In genomic region chr6:43016166-43016915, GRCh38 we compare ENCODE assay signal across 1 cellular context.
TF ChIP-seq lines count a peak whose summit lies in the region.

No MANE protein-coding gene starts in this region.

TF ChIP-seq in GM12878, 131 proteins besides CTCF, POLR2A, EP300 and RAD21:
- TF ChIP-seq DPF2 (IDR thresholded peaks at IDR 0.05), result no peak
- TF ChIP-seq CBX5 (IDR thresholded peaks at IDR 0.05; ENCODE audit: low read depth), result no peak
- no peak for TF ChIP-seq JUNB (IDR thresholded peaks at IDR 0.05)
- no peak for TF ChIP-seq BCL3 (IDR thresholded peaks at IDR 0.05; ENCODE audit: borderline replicate concordance, insufficient read depth, low read depth, low read length, poor library complexity, severe bottlenecking)
- no peak for TF ChIP-seq NRF1 (conservative IDR thresholded peaks at IDR 0.05; ENCODE audit: low read depth, low read length)
- TF ChIP-seq POLR2AphosphoS2 (IDR thresholded peaks at IDR 0.05; ENCODE audit: low read depth, low read length), result no peak
- TF ChIP-seq PML (IDR thresholded peaks at IDR 0.05; ENCODE audit: low read length), result no peak
- TF ChIP-seq TCF12 (IDR thresholded peaks at IDR 0.05; ENCODE audit: low read depth, low read length), result no peak
- TF ChIP-seq NR2C1 (IDR thresholded peaks at IDR 0.05), result no peak
- no peak for TF ChIP-seq IKZF1 (conservative IDR thresholded peaks at IDR 0.05)
- no peak for TF ChIP-seq SREBF2 (IDR thresholded peaks at IDR 0.05; ENCODE audit: low read length)
- TF ChIP-seq RELA (IDR thresholded peaks at IDR 0.05; ENCODE audit: borderline replicate concordance, partially characterized antibody), result no peak
- TF ChIP-seq MEF2B (IDR thresholded peaks at IDR 0.05; ENCODE audit: partially characterized antibody, poor library complexity, severe bottlenecking), result no peak
- TF ChIP-seq TCF7 (IDR thresholded peaks at IDR 0.05; ENCODE audit: borderline replicate concordance), result no peak
- TF ChIP-seq ZNF687 (IDR thresholded peaks at IDR 0.05), result no peak
- TF ChIP-seq STAT3 (IDR thresholded peaks at IDR 0.05; ENCODE audit: low read depth, low read length), result no peak
- no peak for TF ChIP-seq SKIL (IDR thresholded peaks at IDR 0.05; ENCODE audit: low read depth, poor library complexity, severe bottlenecking)
- no peak for TF ChIP-seq ZNF24 (IDR thresholded peaks at IDR 0.05)
- no peak for TF ChIP-seq MTA3 (IDR thresholded peaks at IDR 0.05; ENCODE audit: borderline replicate concordance, low read length)
- no peak for TF ChIP-seq EED (IDR thresholded peaks at IDR 0.05; ENCODE audit: low read depth)
